ENCODE assay signal across 28 cellular contexts in genomic region chr1:194294006-194294405, GRCh38.
"Had no signal": no experiment of that assay in that cellular context is flagged by ENCODE, and none has a peak within 500 bp of the region (broad histone marks: within the 10 kb centered on the region; RNA-seq: fewer than 3 reads in every experiment).

No MANE protein-coding gene starts in this region.

- H3K9me3 ChIP-seq: adrenal gland, mucosa of descending colon, ovary, right lobe of liver, thoracic aorta had no signal

- ATAC-seq: activated CD4-positive, CD25-positive, alpha-beta regulatory T cell treated with anti-CD3 and anti-CD28 coated beads, Interleukin-2, amount 50 U/mL, for 24 hours; activated T-cell treated with anti-CD3 and anti-CD28 coated beads, Interleukin-2, amount 50 U/mL, for 4 hours; activated T-helper 17 cell treated with anti-CD3 and anti-CD28 coated beads, Interleukin-2, amount 50 U/mL, for 72 hours; left cardiac atrium; left ventricle myocardium superior; mucosa of descending colon; right lobe of liver; stimulated activated effector memory CD8-positive, alpha-beta T cell treated with anti-CD3 and anti-CD28 coated beads, Interleukin-12 subunit alpha, Interleukin-12 subunit beta, amount 100 ng/mL, for 72 hours had no signal

- H3K4me3 ChIP-seq: adrenal gland, mucosa of descending colon, ovary, right lobe of liver, skin epidermis, thoracic aorta had no signal

- H3K4me1 ChIP-seq: adrenal gland, right lobe of liver had no signal

- H3K27ac Mint-ChIP-seq: activated CD4-positive, alpha-beta memory T cell treated with anti-CD3 and anti-CD28 coated beads, Interleukin-2, amount 10 ng/mL, durations not matched to agents 7 days and 5 days; activated CD4-positive, alpha-beta T cell treated with anti-CD3 and anti-CD28 coated beads, Interleukin-2, amount 10 ng/mL, durations not matched to agents 24 days and 14 days; activated T-helper 17 cell treated with anti-CD3 and anti-CD28 coated beads, Interleukin-2, amount 50 U/mL, for 72 hours; dendritic cell treated with granulocyte-macrophage colony-stimulating factor and Interleukin-4, amounts not matched to agents 40 ng/mL and 50 ng/mL, for 4 days; nephron; progenitor cell of endocrine pancreas; stimulated activated effector memory CD8-positive, alpha-beta T cell treated with anti-CD3 and anti-CD28 coated beads, Interleukin-12 subunit alpha, Interleukin-12 subunit beta, amount 100 ng/mL, for 72 hours; T-helper 2 cell treated with Interferon-gamma antibody and Interleukin-4, amounts not matched to agents 5 μg/mL and 100 μg/mL, for 36 hours had no signal

- DNase-seq: activated CD4-positive, alpha-beta memory T cell treated with anti-CD3 and anti-CD28 coated beads, Interleukin-2, amount 10 ng/mL, durations not matched to agents 7 days and 5 days; activated CD4-positive, alpha-beta T cell treated with anti-CD3 and anti-CD28 coated beads, Interleukin-2, amount 10 ng/mL, durations not matched to agents 24 days and 14 days; activated gamma-delta T cell treated with Interleukin-2 at 50 U/mL for 16 hours; activated naive CD4-positive, alpha-beta T cell treated with anti-CD3 and anti-CD28 coated beads, Interleukin-2, amount 50 U/mL, for 16 hours; activated T-cell treated with anti-CD3 and anti-CD28 coated beads, Interleukin-2, amount 50 U/mL, for 4 hours; adrenal gland; brain microvascular endothelial cell; caudate nucleus; islet precursor cell; left cardiac atrium; left ventricle myocardium superior; mucosa of descending colon; ovary; right lobe of liver; stimulated activated CD4-positive, alpha-beta T cell treated with anti-CD3 and anti-CD28 coated beads, Interleukin-4, amount 100 ng/mL, for 24 hours; trophoblast cell had no signal

- H3K27me3 ChIP-seq: adrenal gland, brain microvascular endothelial cell, ovary, right lobe of liver had no signal

- H3K36me3 ChIP-seq: adrenal gland, brain microvascular endothelial cell, ovary, right lobe of liver, thoracic aorta had no signal

- H3K9me3 Mint-ChIP-seq: activated CD4-positive, alpha-beta T cell treated with anti-CD3 and anti-CD28 coated beads, Interleukin-2, amount 10 ng/mL, durations not matched to agents 24 days and 14 days; activated T-cell treated with anti-CD3 and anti-CD28 coated beads, Interleukin-2, amount 50 U/mL, for 4 hours; activated T-helper 17 cell treated with anti-CD3 and anti-CD28 coated beads, Interleukin-2, amount 50 U/mL, for 72 hours; dendritic cell treated with granulocyte-macrophage colony-stimulating factor and Interleukin-4, amounts not matched to agents 40 ng/mL and 50 ng/mL, for 4 days; nephron; stimulated activated effector memory CD8-positive, alpha-beta T cell treated with anti-CD3 and anti-CD28 coated beads, Interleukin-12 subunit alpha, Interleukin-12 subunit beta, amount 100 ng/mL, for 72 hours; stimulated activated naive CD8-positive, alpha-beta T cell treated with anti-CD3 and anti-CD28 coated beads, Interleukin-15, Interleukin-2, amounts not matched to agents 100 ng/mL and 50 ng/mL, for 24 hours; T-helper 2 cell treated with Interferon-gamma antibody and Interleukin-4, amounts not matched to agents 5 μg/mL and 100 μg/mL, for 36 hours had no signal

- H3K4me3 Mint-ChIP-seq: activated CD4-positive, alpha-beta memory T cell treated with anti-CD3 and anti-CD28 coated beads, Interleukin-2, amount 10 ng/mL, durations not matched to agents 7 days and 5 days; activated CD4-positive, alpha-beta T cell treated with anti-CD3 and anti-CD28 coated beads, Interleukin-2, amount 10 ng/mL, durations not matched to agents 24 days and 14 days; activated T-cell treated with anti-CD3 and anti-CD28 coated beads, Interleukin-2, amount 50 U/mL, for 4 hours; activated T-helper 17 cell treated with anti-CD3 and anti-CD28 coated beads, Interleukin-2, amount 50 U/mL, for 72 hours; dendritic cell treated with granulocyte-macrophage colony-stimulating factor and Interleukin-4, amounts not matched to agents 40 ng/mL and 50 ng/mL, for 4 days; nephron; stimulated activated effector memory CD8-positive, alpha-beta T cell treated with anti-CD3 and anti-CD28 coated beads, Interleukin-12 subunit alpha, Interleukin-12 subunit beta, amount 100 ng/mL, for 72 hours; stimulated activated naive CD8-positive, alpha-beta T cell treated with anti-CD3 and anti-CD28 coated beads, Interleukin-15, Interleukin-2, amounts not matched to agents 100 ng/mL and 50 ng/mL, for 24 hours; T-helper 2 cell treated with Interferon-gamma antibody and Interleukin-4, amounts not matched to agents 5 μg/mL and 100 μg/mL, for 36 hours had no signal

- H3K27me3 Mint-ChIP-seq: activated CD4-positive, alpha-beta memory T cell treated with anti-CD3 and anti-CD28 coated beads, Interleukin-2, amount 10 ng/mL, durations not matched to agents 7 days and 5 days; activated CD4-positive, alpha-beta T cell treated with anti-CD3 and anti-CD28 coated beads, Interleukin-2, amount 10 ng/mL, durations not matched to agents 24 days and 14 days; activated T-helper 17 cell treated with anti-CD3 and anti-CD28 coated beads, Interleukin-2, amount 50 U/mL, for 72 hours; dendritic cell treated with granulocyte-macrophage colony-stimulating factor and Interleukin-4, amounts not matched to agents 40 ng/mL and 50 ng/mL, for 4 days; progenitor cell of endocrine pancreas; stimulated activated naive CD8-positive, alpha-beta T cell treated with anti-CD3 and anti-CD28 coated beads, Interleukin-15, Interleukin-2, amounts not matched to agents 100 ng/mL and 50 ng/mL, for 24 hours had no signal

- H3K4me1 Mint-ChIP-seq: nephron had no signal

- H3K27ac ChIP-seq: adrenal gland, brain microvascular endothelial cell, epithelial cell of prostate, ovary, right lobe of liver, skin epidermis, thoracic aorta, VCaP had no signal
